In the genomic region with DNA sequence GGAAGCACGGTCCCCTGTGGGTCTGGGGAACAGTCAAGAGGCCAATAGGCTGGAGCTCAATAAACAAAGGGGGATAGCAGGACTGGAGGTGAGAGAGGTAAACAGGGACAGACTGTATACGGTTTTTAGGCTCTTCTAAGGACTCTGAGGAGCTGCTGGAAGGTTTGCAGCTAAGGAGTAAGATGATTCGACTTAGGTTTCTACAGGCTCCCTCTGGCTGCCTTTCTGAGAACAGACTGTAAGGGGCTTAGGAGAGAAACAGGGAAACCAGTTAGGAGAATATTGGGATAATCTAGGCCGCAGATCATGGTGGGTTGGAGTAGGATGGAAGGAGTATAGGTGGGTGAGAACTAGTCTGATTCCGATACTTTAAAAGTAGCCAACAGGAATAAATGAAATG, we compare ENCODE assay signal across 26 cellular contexts. TPM values are rescaled to one million over a fixed set of nuclear protein-coding genes. Genes with fewer than 3 reads are reported as not detected.
DNase-seq lines count a peak whose midpoint lies in the region; ATAC-seq and TF ChIP-seq lines count a peak whose summit lies in the region.
"Had no signal": no experiment of that assay in that cellular context is flagged by ENCODE, and none has a peak within 500 bp of the region (broad histone marks: within the 10 kb centered on the region; RNA-seq: fewer than 3 reads in every experiment).

No MANE protein-coding gene starts in this region.

- WGBS in GM23248 (ENCODE audit: low coverage in 1 of 2, low lambda C conversion rate in 2 of 2, missing lambda C conversion rate in 2 of 2), 2 experiments = 96 to 98% methylated on average over 5 of the region's 5 CpGs
- WGBS in H9 (ENCODE audit: extremely low coverage, insufficient read length, low lambda C conversion rate) = no CpG with 5 or more reads among the region's 5 CpGs

- no peak overlapping the region for H4K5ac ChIP-seq in H9 (ENCODE audit: insufficient read length, low read depth, low read length)

- peaks cover 49% of the 10 kb centered on the region for H3K36me3 Mint-ChIP-seq in activated T-helper 1 cell treated with anti-CD3 and anti-CD28 coated beads, Interleukin-12 subunit alpha, Interleukin-12 subunit beta, Interleukin-2, Interleukin-4 antibody, amounts not matched to agents 30 ng/mL and 10 ng/mL and 1 ng/mL, durations not matched to agents 14 hours and 24 hours and 36 hours (ENCODE audit: low read depth)
- H3K36me3 Mint-ChIP-seq in stimulated activated naive B cell treated with anti-CD40 and anti-IgM and Interleukin-4, amounts not matched to agents 10 μg/mL and 1 μg/mL and 100 μg/mL, for 72 hours = peaks cover 18 to 53% of the 10 kb centered on the region in 2 donors
- peaks cover 28 to 71% (median 62%) of the 10 kb centered on the region in 3 experiments; a peak in 6 of 7 replicates for H3K36me3 Mint-ChIP-seq in H9 (ENCODE audit: insufficient read depth in 1 of 3, low read depth in 3 of 3)

- no peak overlapping the region for H3K4me3 Mint-ChIP-seq in activated T-helper 1 cell treated with anti-CD3 and anti-CD28 coated beads, Interleukin-12 subunit alpha, Interleukin-12 subunit beta, Interleukin-2, Interleukin-4 antibody, amounts not matched to agents 30 ng/mL and 10 ng/mL and 1 ng/mL, durations not matched to agents 14 hours and 24 hours and 36 hours
- H3K4me3 Mint-ChIP-seq in stimulated activated naive B cell treated with anti-CD40 and anti-IgM and Interleukin-4, amounts not matched to agents 10 μg/mL and 1 μg/mL and 100 μg/mL, for 72 hours = no peak overlapping the region
- no peak overlapping the region for H3K4me3 Mint-ChIP-seq in H9
- H3K4me3 Mint-ChIP-seq: activated T-cell treated with anti-CD3 and anti-CD28 coated beads, Interleukin-2, amount 50 U/mL, for 24 hours; central memory CD8-positive, alpha-beta T cell; natural killer cell treated with Interleukin-12 subunit alpha and Interleukin-12 subunit beta and Interleukin-15 and Interleukin-18, amount 100 ng/mL, for 72 hours had no signal

- no peak overlapping the region for H3K9ac ChIP-seq in GM23248
- no peak overlapping the region for H3K9ac ChIP-seq in H9 (ENCODE audit: extremely low read depth, insufficient read length, low read length)

- no peak overlapping the region for H3K18ac ChIP-seq in H9 (ENCODE audit: insufficient read length, low read depth, low read length)

- H3K9me3 ChIP-seq in GM23248 (ENCODE audit: low read depth) = no peaks in the 10 kb centered on the region
- H3K9me3 ChIP-seq in H9 (ENCODE audit: control insufficient read depth, low read depth, low read length) = no peaks in the 10 kb centered on the region
- H3K9me3 ChIP-seq: heart right ventricle, lower lobe of right lung, right atrium auricular region, spleen had no signal

- intact Hi-C loops in activated T-helper 1 cell treated with anti-CD3 and anti-CD28 coated beads, Interleukin-12 subunit alpha, Interleukin-12 subunit beta, Interleukin-2, Interleukin-4 antibody, amounts not matched to agents 30 ng/mL and 10 ng/mL and 1 ng/mL, durations not matched to agents 14 hours and 24 hours and 36 hours (cut with micrococcal nuclease) = no loop called here

- H3K27me3 Mint-ChIP-seq in activated T-helper 1 cell treated with anti-CD3 and anti-CD28 coated beads, Interleukin-12 subunit alpha, Interleukin-12 subunit beta, Interleukin-2, Interleukin-4 antibody, amounts not matched to agents 30 ng/mL and 10 ng/mL and 1 ng/mL, durations not matched to agents 14 hours and 24 hours and 36 hours (ENCODE audit: insufficient read depth) = no peaks in the 10 kb centered on the region
- H3K27me3 Mint-ChIP-seq in stimulated activated naive B cell treated with anti-CD40 and anti-IgM and Interleukin-4, amounts not matched to agents 10 μg/mL and 1 μg/mL and 100 μg/mL, for 72 hours = no peaks in the 10 kb centered on the region
- no peaks in the 10 kb centered on the region for H3K27me3 Mint-ChIP-seq in H9 (ENCODE audit: low read depth)
- H3K27me3 Mint-ChIP-seq: activated T-cell treated with anti-CD3 and anti-CD28 coated beads, Interleukin-2, amount 50 U/mL, for 24 hours; central memory CD8-positive, alpha-beta T cell; natural killer cell treated with Interleukin-12 subunit alpha and Interleukin-12 subunit beta and Interleukin-15 and Interleukin-18, amount 100 ng/mL, for 72 hours had no signal

- no peak for ATAC-seq in stimulated activated naive B cell treated with anti-CD40 and anti-IgM and Interleukin-4, amounts not matched to agents 10 μg/mL and 1 μg/mL and 100 μg/mL, for 72 hours (replicated peaks)
- ATAC-seq: foreskin keratinocyte; HCT116; heart right ventricle; K562; lower lobe of right lung; natural killer cell treated with Interleukin-12 subunit alpha and Interleukin-12 subunit beta and Interleukin-15 and Interleukin-18, amount 100 ng/mL, for 72 hours had no signal

- H3K14ac ChIP-seq in H9 (ENCODE audit: insufficient read depth, low read length) = no peak overlapping the region

- H3K4me1 Mint-ChIP-seq in activated T-helper 1 cell treated with anti-CD3 and anti-CD28 coated beads, Interleukin-12 subunit alpha, Interleukin-12 subunit beta, Interleukin-2, Interleukin-4 antibody, amounts not matched to agents 30 ng/mL and 10 ng/mL and 1 ng/mL, durations not matched to agents 14 hours and 24 hours and 36 hours (ENCODE audit: low read depth) = peaks cover 7% of the 10 kb centered on the region
- peaks cover 2 to 6% of the 10 kb centered on the region in 2 donors for H3K4me1 Mint-ChIP-seq in stimulated activated naive B cell treated with anti-CD40 and anti-IgM and Interleukin-4, amounts not matched to agents 10 μg/mL and 1 μg/mL and 100 μg/mL, for 72 hours
- H3K4me1 Mint-ChIP-seq in H9 = no peaks in the 10 kb centered on the region

- no peak overlapping the region for H2BK12ac ChIP-seq in H9 (ENCODE audit: insufficient read length, low read depth, low read length)

- no peak overlapping the region for H2BK20ac ChIP-seq in H9 (ENCODE audit: low read depth, low read length, poor library complexity, severe bottlenecking)

- H3K79me2 ChIP-seq in GM23248 (ENCODE audit: insufficient read depth) (peaks cover 35% of the 10 kb centered on the region), H9 (ENCODE audit: insufficient read depth, low read length) (peaks cover 8% of the 10 kb centered on the region; the same call in 1 of the 2 replicates)

- H3T11ph ChIP-seq in H9 (ENCODE audit: low read length) = no peak overlapping the region

- TF ChIP-seq CTCF in choroid plexus epithelial cell (conservative IDR thresholded peaks at IDR 0.05; ENCODE audit: low read depth, low read length) (peak; percentile 37), retinal pigment epithelial cell (conservative IDR thresholded peaks at IDR 0.05; ENCODE audit: low read depth, low read length) (peak; percentile 20), H9 (conservative IDR thresholded peaks at IDR 0.05) (no peak)

- H3K4me3 ChIP-seq in GM23248 (no peak overlapping the region), choroid plexus epithelial cell (ENCODE audit: low read depth, low read length) (no peak overlapping the region), retinal pigment epithelial cell (ENCODE audit: low read length) (no peak overlapping the region)
- H3K4me3 ChIP-seq: heart right ventricle, K562, lower lobe of right lung, right atrium auricular region, spleen had no signal

- H3K27ac Mint-ChIP-seq in activated T-helper 1 cell treated with anti-CD3 and anti-CD28 coated beads, Interleukin-12 subunit alpha, Interleukin-12 subunit beta, Interleukin-2, Interleukin-4 antibody, amounts not matched to agents 30 ng/mL and 10 ng/mL and 1 ng/mL, durations not matched to agents 14 hours and 24 hours and 36 hours = peak overlapping the region; percentile 40
- no peak overlapping the region for H3K27ac Mint-ChIP-seq in stimulated activated naive B cell treated with anti-CD40 and anti-IgM and Interleukin-4, amounts not matched to agents 10 μg/mL and 1 μg/mL and 100 μg/mL, for 72 hours
- peak overlapping the region in 1 of 3 experiments; percentile 12; a peak in 2 of 7 replicates for H3K27ac Mint-ChIP-seq in H9
- H3K27ac Mint-ChIP-seq: activated T-cell treated with anti-CD3 and anti-CD28 coated beads, Interleukin-2, amount 50 U/mL, for 24 hours had no signal

- no peak overlapping the region for H4K91ac ChIP-seq in H9 (ENCODE audit: insufficient read length, low read depth, low read length)

- H3K4me1 ChIP-seq in GM23248 (ENCODE audit: insufficient read depth) (peaks cover 24% of the 10 kb centered on the region), H9 (ENCODE audit: insufficient read depth, low read length) (no peaks in the 10 kb centered on the region)
- H3K4me1 ChIP-seq: foreskin keratinocyte, spleen had no signal

- H3K9me3 Mint-ChIP-seq in activated T-helper 1 cell treated with anti-CD3 and anti-CD28 coated beads, Interleukin-12 subunit alpha, Interleukin-12 subunit beta, Interleukin-2, Interleukin-4 antibody, amounts not matched to agents 30 ng/mL and 10 ng/mL and 1 ng/mL, durations not matched to agents 14 hours and 24 hours and 36 hours = no peaks in the 10 kb centered on the region
- H3K9me3 Mint-ChIP-seq in stimulated activated naive B cell treated with anti-CD40 and anti-IgM and Interleukin-4, amounts not matched to agents 10 μg/mL and 1 μg/mL and 100 μg/mL, for 72 hours = no peaks in the 10 kb centered on the region
- no peaks in the 10 kb centered on the region for H3K9me3 Mint-ChIP-seq in H9
- H3K9me3 Mint-ChIP-seq: activated T-cell treated with anti-CD3 and anti-CD28 coated beads, Interleukin-2, amount 50 U/mL, for 24 hours; central memory CD8-positive, alpha-beta T cell; natural killer cell treated with Interleukin-12 subunit alpha and Interleukin-12 subunit beta and Interleukin-15 and Interleukin-18, amount 100 ng/mL, for 72 hours had no signal

- H3F3A ChIP-seq in GM23248 (ENCODE audit: insufficient read depth) = peaks cover 23% of the 10 kb centered on the region

- no peak overlapping the region for H2BK120ac ChIP-seq in H9 (ENCODE audit: low read depth, low read length, poor library complexity, severe bottlenecking)

- H3K56ac ChIP-seq in H9 (ENCODE audit: insufficient read length, low read depth, low read length) = no peak overlapping the region

- no peaks in the 10 kb centered on the region for H3K23me2 ChIP-seq in H9 (ENCODE audit: insufficient read length, low read depth, low read length, poor library complexity, severe bottlenecking)

- H3K9me2 ChIP-seq in GM23248 (ENCODE audit: insufficient read depth) = no peaks in the 10 kb centered on the region

- DNase-seq in GM23248 = peak; percentile 15
- no peak for DNase-seq in activated T-helper 1 cell treated with anti-CD3 and anti-CD28 coated beads, Interleukin-12 subunit alpha, Interleukin-12 subunit beta, Interleukin-2, Interleukin-4 antibody, amounts not matched to agents 30 ng/mL and 10 ng/mL and 1 ng/mL, durations not matched to agents 14 hours and 24 hours and 36 hours (ENCODE audit: low spot score)
- DNase-seq in choroid plexus epithelial cell (ENCODE audit: low read depth) = peak; percentile 17
- no peak for DNase-seq in retinal pigment epithelial cell (ENCODE audit: low read depth)
- DNase-seq in stimulated activated naive B cell treated with anti-CD40 and anti-IgM and Interleukin-4, amounts not matched to agents 10 μg/mL and 1 μg/mL and 100 μg/mL, for 72 hours = no peak
- DNase-seq in H9 = no peak
- no peak for DNase-seq in central memory CD4-positive, alpha-beta T cell
- no peak for DNase-seq in KBM-7
- DNase-seq: ACHN; activated CD4-positive, alpha-beta T cell treated with anti-CD3 and anti-CD28 coated beads for 4 hours; activated naive CD4-positive, alpha-beta T cell; activated T-cell treated with anti-CD3 and anti-CD28 coated beads, Interleukin-2, amount 50 U/mL, for 24 hours; Calu3; DND-41; foreskin keratinocyte; heart right ventricle; lower lobe of right lung; NCI-H1417; NCI-H82; spleen had no signal

- no peak overlapping the region for H4K8ac ChIP-seq in H9 (replicated peaks; ENCODE audit: insufficient read length, low read depth, low read length)

- no peak overlapping the region for H2AK5ac ChIP-seq in H9 (ENCODE audit: insufficient read length, low read length)

- no peak overlapping the region for H2BK15ac ChIP-seq in H9 (ENCODE audit: low read depth, low read length)

- in situ Hi-C loops in GM23248 (cut with MboI) (no loop called here), KBM-7 (cut with MboI; ENCODE audit: low pct_unique_long_range_greater_than_20kb, low sequenced_read_pairs) (no loop called here)

- H2AFZ ChIP-seq in GM23248 (no peak overlapping the region), H9 (ENCODE audit: low read length) (no peak overlapping the region)

- H4K20me1 ChIP-seq in GM23248 (ENCODE audit: insufficient read depth) (no peaks in the 10 kb centered on the region), H9 (ENCODE audit: control insufficient read depth, insufficient read depth, insufficient read length) (no peaks in the 10 kb centered on the region)

- H3K27me3 ChIP-seq in GM23248 (replicated peaks; ENCODE audit: insufficient read depth) (no peaks in the 10 kb centered on the region), H9 (ENCODE audit: insufficient read depth, low read length) (no peaks in the 10 kb centered on the region)
- H3K27me3 ChIP-seq: foreskin keratinocyte, heart right ventricle, right atrium auricular region, spleen had no signal

- H3K4me2 ChIP-seq in GM23248 (ENCODE audit: unreplicated experiment) (no peak overlapping the region), H9 (ENCODE audit: insufficient read depth, insufficient read length, low read length) (no peak overlapping the region)

- H3K27ac ChIP-seq in GM23248 = no peak overlapping the region
- no peak overlapping the region for H3K27ac ChIP-seq in H9 (ENCODE audit: insufficient read length, low read depth, low read length)
- H3K27ac ChIP-seq: foreskin keratinocyte, lower lobe of right lung, RWPE1, spleen had no signal

- peaks cover 9% of the 10 kb centered on the region for H3K79me1 ChIP-seq in H9 (ENCODE audit: insufficient read depth, low read depth, low read length, poor library complexity, severe bottlenecking)

- H3K36me3 ChIP-seq in GM23248 (ENCODE audit: low read depth) = peaks cover 29% of the 10 kb centered on the region; the same call in 1 of the 2 replicates

- no peak overlapping the region for H2BK5ac ChIP-seq in H9 (ENCODE audit: insufficient read length, low read length)

- no peak overlapping the region for H3K4ac ChIP-seq in H9 (ENCODE audit: low read depth, low read length)

- H3K23ac ChIP-seq in H9 (ENCODE audit: insufficient read length, low read depth, low read length) = no peak overlapping the region

RNA-seq across cellular contexts. Expression of a gene that starts 10.4 kb away (rescaled TPM):
- total RNA-seq in GM23248 (2014; rRNA removed; shearing (Covaris generic)) = 75.8 and 77.0 TPM in 2 replicates
- polyA plus RNA-seq in GM23248 (2016; fragmentation: Nextera tagmentation; extraction: Ambion mirVana) = 49.2 and 52.6 TPM in 2 replicates
- total RNA-seq in activated T-helper 1 cell treated with anti-CD3 and anti-CD28 coated beads, Interleukin-12 subunit alpha, Interleukin-12 subunit beta, Interleukin-2, Interleukin-4 antibody, amounts not matched to agents 30 ng/mL and 10 ng/mL and 1 ng/mL, durations not matched to agents 14 hours and 24 hours and 36 hours = 60.3 and 66.7 TPM in 2 replicates
- 51.9 and 56.4 TPM in 2 replicates for total RNA-seq in H9 (2021)

Comparison
In these comparisons a context has a peak if more than half of its experiments do, and no peak if none do; other contexts are left out.
1. DNase-seq: peak in GM23248 (single experiment) and choroid plexus epithelial cell (single experiment); none in activated T-helper 1 cell treated with anti-CD3 and anti-CD28 coated beads, Interleukin-12 subunit alpha, Interleukin-12 subunit beta, Interleukin-2, Interleukin-4 antibody, amounts not matched to agents 30 ng/mL and 10 ng/mL and 1 ng/mL, durations not matched to agents 14 hours and 24 hours and 36 hours (single experiment), retinal pigment epithelial cell (single experiment), stimulated activated naive B cell treated with anti-CD40 and anti-IgM and Interleukin-4, amounts not matched to agents 10 μg/mL and 1 μg/mL and 100 μg/mL, for 72 hours (single experiment), H9 (single experiment), central memory CD4-positive, alpha-beta T cell (single experiment) and KBM-7 (single experiment).